ENCODE assay signal across 20 cellular contexts in genomic region chr4:127846061-127846460, GRCh38. TPM values are rescaled to one million over a fixed set of nuclear protein-coding genes. Genes with fewer than 3 reads are reported as not detected.
DNase-seq lines count a peak whose midpoint lies in the region; ATAC-seq, FAIRE-seq and TF ChIP-seq lines count a peak whose summit lies in the region.
"Had no signal": no experiment of that assay in that cellular context is flagged by ENCODE, and none has a peak within 500 bp of the region (broad histone marks: within the 10 kb centered on the region; RNA-seq: fewer than 3 reads in every experiment).

No MANE protein-coding gene starts in this region.

- CTCF ChIA-PET in Caco-2 (lab: Charles Lee): no interaction called here
- CTCF ChIA-PET in K562 (lab: Yijun Ruan, JAX; ENCODE audit: low intra/inter-chr PET ratio): no interaction called here

- H3K9me3 Mint-ChIP-seq in Caco-2 (ENCODE audit: unreplicated experiment): peaks cover 32% of the 10 kb centered on the region
- peaks cover 42% of the 10 kb centered on the region for H3K9me3 Mint-ChIP-seq in T-helper 2 cell treated with Interferon-gamma antibody and Interleukin-4, amounts not matched to agents 5 μg/mL and 100 μg/mL, for 36 hours

- H3K79me2 ChIP-seq in K562 (ENCODE audit: control insufficient read depth, insufficient read depth, low read length): no peaks in the 10 kb centered on the region

- H3K27me3 ChIP-seq in Caco-2 (replicated peaks; ENCODE audit: control insufficient read depth, insufficient read depth, low read length) (no peaks in the 10 kb centered on the region), HUES48 (ENCODE audit: control insufficient read depth, insufficient read depth, low read length) (no peaks in the 10 kb centered on the region), K562 (ENCODE audit: control insufficient read depth in 2 of 2, insufficient read depth in 2 of 2, low read length in 2 of 2) (no peaks in the 10 kb centered on the region)
- H3K27me3 ChIP-seq: BE2C, SJCRH30 had no signal

- H3K9me3 ChIP-seq in Caco-2 (peaks cover 12% of the 10 kb centered on the region; the same call in 1 of the 2 replicates), HUES48 (ENCODE audit: control insufficient read depth, insufficient read depth, low read length) (peaks cover 5% of the 10 kb centered on the region; the same call in 1 of the 2 replicates), K562 (replicated peaks; ENCODE audit: control insufficient read depth, insufficient read depth, low read depth, low read length) (peaks cover 11% of the 10 kb centered on the region; the same call in 1 of the 2 replicates)
- H3K9me3 ChIP-seq: BE2C had no signal

- H3K4me3 ChIP-seq in Caco-2 (ENCODE audit: low read depth, low read length): no peak overlapping the region
- H3K4me3 ChIP-seq in HUES48 (ENCODE audit: low read depth, low read length): no peak overlapping the region
- H3K4me3 ChIP-seq in K562: no peak overlapping the region
- H3K4me3 ChIP-seq: SJCRH30 had no signal

- no peak overlapping the region for H2AFZ ChIP-seq in K562 (ENCODE audit: low read depth, low read length)

- H3K27ac ChIP-seq in HUES48 (ENCODE audit: low read depth, low read length): peak overlapping the region; percentile 2
- no peak overlapping the region for H3K27ac ChIP-seq in K562 (ENCODE audit: extremely low read depth, low read depth, low read length)
- H3K27ac ChIP-seq: SJCRH30 had no signal

- H3K36me3 Mint-ChIP-seq in Caco-2 (ENCODE audit: insufficient read depth, unreplicated experiment): peaks cover 19% of the 10 kb centered on the region
- H3K36me3 Mint-ChIP-seq in T-helper 2 cell treated with Interferon-gamma antibody and Interleukin-4, amounts not matched to agents 5 μg/mL and 100 μg/mL, for 36 hours (ENCODE audit: low read depth): peaks cover 16% of the 10 kb centered on the region

- H3K9me1 ChIP-seq in K562 (ENCODE audit: control insufficient read depth, insufficient read depth, low read length): no peaks in the 10 kb centered on the region

- intact Hi-C loops in Caco-2 (cut with micrococcal nuclease; ENCODE audit: unreplicated experiment): no loop called here
- intact Hi-C loops in K562 (cut with micrococcal nuclease): no loop called here

- FAIRE-seq in K562 (lab: Jason Lieb, UNC): peak; percentile 82
- FAIRE-seq: A204.1, RCC 7860 had no signal

- DNase-seq in Caco-2 (no peak), K562 (ENCODE audit: extremely low read depth in 1 of 4, low spot score in 3 of 4) (peak in 3 of 4 experiments; percentile 18 to 75 (median 72)), iPS-NIHi7 (ENCODE audit: extremely low spot score) (peak; percentile 34)
- DNase-seq in T-helper 2 cell treated with Interferon-gamma antibody and Interleukin-4, amounts not matched to agents 5 μg/mL and 100 μg/mL, for 36 hours (ENCODE audit: low spot score): no peak
- DNase-seq in effector CD8-positive, alpha-beta T cell (lab: John Stamatoyannopoulos, UW): no peak
- DNase-seq: BE2C, DMS79, IMR-90, NCI-H1105, NCI-H146, NCI-H345, NCI-H524 treated with DMSO at 0.1 percent for 48 hours, NCI-H82, SJCRH30, T-helper 1 cell had no signal

- H3K4me1 ChIP-seq in Caco-2 (no peaks in the 10 kb centered on the region), HUES48 (ENCODE audit: control insufficient read depth, insufficient read depth, low read length) (peaks cover 13% of the 10 kb centered on the region), K562 (replicated peaks in 1 of 2; ENCODE audit: control insufficient read depth in 2 of 2, insufficient read depth in 2 of 2, low read length in 2 of 2) (peaks cover 15 to 24% of the 10 kb centered on the region in 2 experiments; a peak in 4 of 5 replicates)
- H3K4me1 ChIP-seq: BE2C, SJCRH30 had no signal

- TF ChIP-seq EP300 in K562 (IDR thresholded peaks at IDR 0.05; ENCODE audit: low read length): peak; percentile 20; the same call in 1 of the 2 replicates

- POLR2A ChIA-PET in Caco-2 (lab: Charles Lee): no interaction called here
- POLR2A ChIA-PET in K562 (lab: Yijun Ruan, JAX): interaction anchor here (0.6 kb wide), 1 partner anchor 407 kb away, joined by 3 read pairs; no protein-coding TSS in a partner anchor

- TF ChIP-seq POLR2A in K562 (conservative IDR thresholded peaks at IDR 0.05): no peak

- TF ChIP-seq CTCF in Caco-2 (IDR thresholded peaks at IDR 0.05; ENCODE audit: insufficient read depth in 1 of 2, low read depth in 1 of 2, low read length in 1 of 2, severe bottlenecking in 1 of 2, unreplicated experiment in 1 of 2) (no peak), K562 (IDR thresholded peaks at IDR 0.05 in 2 of 3, conservative IDR thresholded peaks at IDR 0.05 in 1 of 3; ENCODE audit: insufficient read depth in 2 of 3, low read depth in 1 of 3, low read length in 3 of 3) (no peak)

- peak overlapping the region; percentile 26 for H3K27ac Mint-ChIP-seq in Caco-2 (ENCODE audit: unreplicated experiment)
- no peak overlapping the region for H3K27ac Mint-ChIP-seq in T-helper 2 cell treated with Interferon-gamma antibody and Interleukin-4, amounts not matched to agents 5 μg/mL and 100 μg/mL, for 36 hours

- H3K4me1 Mint-ChIP-seq in Caco-2 (ENCODE audit: low read depth, unreplicated experiment): peaks cover 6% of the 10 kb centered on the region
- H3K4me1 Mint-ChIP-seq in T-helper 2 cell treated with Interferon-gamma antibody and Interleukin-4, amounts not matched to agents 5 μg/mL and 100 μg/mL, for 36 hours (ENCODE audit: low read depth): no peaks in the 10 kb centered on the region

- H3K4me3 Mint-ChIP-seq in Caco-2 (ENCODE audit: unreplicated experiment): no peak overlapping the region
- H3K4me3 Mint-ChIP-seq in T-helper 2 cell treated with Interferon-gamma antibody and Interleukin-4, amounts not matched to agents 5 μg/mL and 100 μg/mL, for 36 hours: no peak overlapping the region

- BruUV-seq in Caco-2 (replicated peaks; lab: Mats Ljungman, UMichigan) (no TSS peak), K562 (replicated peaks; lab: Mats Ljungman, UMichigan) (no TSS peak)

- H4K20me1 ChIP-seq in K562 (replicated peaks; ENCODE audit: control insufficient read depth, insufficient read depth, low read length): no peaks in the 10 kb centered on the region

- TF ChIP-seq RAD21 in K562 (CRISPR knock-in tag; conservative IDR thresholded peaks at IDR 0.05 in 1 of 2, IDR thresholded peaks at IDR 0.05 in 1 of 2): no peak

- ATAC-seq in K562: peak; percentile 88
- no peak for ATAC-seq in HG02840 (IDR thresholded peaks at IDR 0.05; ENCODE audit: low FRiP score, unreplicated experiment)
- ATAC-seq: HCT116 had no signal

- H3K9ac ChIP-seq in HUES48 (ENCODE audit: low read depth, low read length): no peak overlapping the region
- no peak overlapping the region for H3K9ac ChIP-seq in K562 (ENCODE audit: insufficient read depth in 1 of 2, low read depth in 2 of 2, low read length in 2 of 2)

- H3K36me3 ChIP-seq in Caco-2 (ENCODE audit: control insufficient read depth, insufficient read depth, low read length) (no peaks in the 10 kb centered on the region), HUES48 (ENCODE audit: control insufficient read depth, insufficient read depth, low read length) (no peaks in the 10 kb centered on the region), K562 (ENCODE audit: control insufficient read depth, insufficient read depth, low read length) (no peaks in the 10 kb centered on the region; the same call in 2 of the 3 replicates)
- H3K36me3 ChIP-seq: BE2C, SJCRH30 had no signal

- in situ Hi-C loops in K562 (cut with MboI): no loop called here

- H3K4me2 ChIP-seq in K562 (ENCODE audit: insufficient read depth, low read length): no peak overlapping the region; the same call in 1 of the 2 replicates

- no peaks in the 10 kb centered on the region for H3K27me3 Mint-ChIP-seq in Caco-2 (ENCODE audit: insufficient read depth, unreplicated experiment)
- H3K27me3 Mint-ChIP-seq in T-helper 2 cell treated with Interferon-gamma antibody and Interleukin-4, amounts not matched to agents 5 μg/mL and 100 μg/mL, for 36 hours (ENCODE audit: low read depth): no peaks in the 10 kb centered on the region

TF ChIP-seq in K562, 482 proteins besides CTCF, POLR2A, EP300 and RAD21 (continues in another document):
- TF ChIP-seq KDM1A (IDR thresholded peaks at IDR 0.05) (0 out of 4 replicates have a peak, but pooled peaks of 1 of the 2 experiments have one; percentile 26), NCOR1 (IDR thresholded peaks at IDR 0.05) (peak; percentile 38; the same call in 1 of the 2 replicates), ZKSCAN3 (CRISPR knock-in tag; IDR thresholded peaks at IDR 0.05) (no peak), HDAC3 (IDR thresholded peaks at IDR 0.05; ENCODE audit: borderline replicate concordance, partially characterized antibody) (no peak), SIX5 (IDR thresholded peaks at IDR 0.05; ENCODE audit: borderline replicate concordance in 1 of 2, insufficient read depth in 1 of 2, low read depth in 1 of 2, low read length in 2 of 2) (no peak)

RNA-seq across cellular contexts. Expression of gene PLK4, which starts 34.6 kb away (rescaled TPM):
- total RNA-seq in Caco-2 (2022): 28.2 and 31.1 TPM in 2 replicates
- 40.2 and 172 TPM in 2 replicates for total RNA-seq in K562 (2011; cell fraction: chromatin; rRNA removed; ENCODE audit: low replicate concordance)
- total RNA-seq in K562 (2011; cell fraction: nucleolus; rRNA removed): 22.8 and 32.2 TPM in 2 replicates
- total RNA-seq in K562 (2011; cell fraction: nucleoplasm; rRNA removed): 38.0 and 43.7 TPM in 2 replicates
- total RNA-seq in K562 (2014; rRNA removed): 48.7 and 54.3 TPM in 2 replicates
- total RNA-seq in K562 (2014; rRNA removed; fragmentation: Illumina TruSeq; extraction: Trizol): 55.0 and 60.6 TPM in 2 replicates
- total RNA-seq in K562 (2015; rRNA removed; fragmentation: Illumina TruSeq; extraction: Trizol): 49.1 and 53.6 TPM in 2 replicates
- total RNA-seq in K562 (2021): 41.3 and 46.8 TPM in 2 replicates
- polyA plus RNA-seq in K562 (2011; rRNA removed): 75.0 and 95.3 TPM in 2 replicates
- 13.9 and 28.8 TPM in 2 replicates for polyA plus RNA-seq in K562 (2011; cell fraction: cytosol; rRNA removed)
- 113 and 177 TPM in 2 replicates for polyA plus RNA-seq in K562 (2011; cell fraction: nucleus; rRNA removed)
- 24.9 and 27.7 TPM in 2 replicates for polyA plus RNA-seq in K562 (2012)
- 56.8 and 61.7 TPM in 2 replicates for polyA plus RNA-seq in K562 (2014; fragmentation: Illumina TruSeq; extraction: Trizol)
- polyA plus RNA-seq in K562 (2014; fragmentation: Nextera tagmentation; extraction: Ambion mirVana): 10 to 100 TPM; 16.2 to 27.4 TPM
- 72.0 and 93.8 TPM in 2 replicates for polyA plus RNA-seq in K562 (2014; rRNA removed)
- 70.6 and 87.8 TPM in 2 replicates for polyA minus RNA-seq in K562 (2011; rRNA and poly(A)+ RNA removed)
- 17.6 and 19.2 TPM in 2 replicates for polyA minus RNA-seq in K562 (2011; cell fraction: cytosol; rRNA and poly(A)+ RNA removed)
- 45.9 and 88.3 TPM in 2 replicates for polyA minus RNA-seq in K562 (2011; cell fraction: nucleus; rRNA and poly(A)+ RNA removed)

Comparison
In these comparisons a context has a peak if more than half of its experiments do, and no peak if none do; other contexts are left out.
1. DNase-seq: peak in K562 (3 of 4) and iPS-NIHi7 (single experiment); none in Caco-2 (0 of 2), T-helper 2 cell treated with Interferon-gamma antibody and Interleukin-4, amounts not matched to agents 5 μg/mL and 100 μg/mL, for 36 hours (single experiment) and effector CD8-positive, alpha-beta T cell (single experiment).